ENCODE assay signal across 8 cellular contexts in genomic region chr18:62189208-62189607, GRCh38. TPM values are rescaled to one million over a fixed set of nuclear protein-coding genes. Genes with fewer than 3 reads are reported as not detected.
DNase-seq lines count a peak whose midpoint lies in the region; ATAC-seq, FAIRE-seq and TF ChIP-seq lines count a peak whose summit lies in the region.
"Had no signal": no experiment of that assay in that cellular context is flagged by ENCODE, and none has a peak within 500 bp of the region (broad histone marks: within the 10 kb centered on the region; RNA-seq: fewer than 3 reads in every experiment).

No MANE protein-coding gene starts in this region.

- H3K79me2 ChIP-seq in OCI-LY7 (ENCODE audit: insufficient read depth, low read depth, low read length) = peaks cover 84% of the 10 kb centered on the region

- no TSS peak for BruUV-seq in OCI-LY7 (replicated peaks; lab: Mats Ljungman, UMichigan)

- peak; percentile 28 for FAIRE-seq in GM19239 (lab: Jason Lieb, UNC)

- H3K27ac ChIP-seq in OCI-LY7 (ENCODE audit: low read depth, low read length, poor library complexity, severe bottlenecking) (no peak overlapping the region), prostate gland (no peak overlapping the region)

- TF ChIP-seq CTCF in OCI-LY7 (conservative IDR thresholded peaks at IDR 0.05; ENCODE audit: low read length) = no peak
- no peak for TF ChIP-seq CTCF in endothelial cell (IDR thresholded peaks at IDR 0.05; ENCODE audit: unreplicated experiment)
- no peak for TF ChIP-seq CTCF in prostate gland (IDR thresholded peaks at IDR 0.05)

- peaks cover 32% of the 10 kb centered on the region for H3K4me1 Mint-ChIP-seq in endothelial cell (ENCODE audit: unreplicated experiment)

- H3K4me1 ChIP-seq in OCI-LY7 (ENCODE audit: insufficient read depth, low read length, poor library complexity, severe bottlenecking) (peaks cover 17% of the 10 kb centered on the region), prostate gland (replicated peaks) (no peaks in the 10 kb centered on the region)

- TF ChIP-seq POLR2A in prostate gland (IDR thresholded peaks at IDR 0.05) = no peak

- CTCF ChIA-PET in OCI-LY7 (lab: Charles Lee; ENCODE audit: unreplicated experiment) = no interaction called here

- ATAC-seq in HG03025 (IDR thresholded peaks at IDR 0.05; ENCODE audit: low FRiP score, unreplicated experiment) (no peak), HG02642 (IDR thresholded peaks at IDR 0.05; ENCODE audit: poor library complexity, unreplicated experiment) (no peak)

- H3K36me3 Mint-ChIP-seq in endothelial cell (ENCODE audit: low read depth, unreplicated experiment) = peaks cover 3% of the 10 kb centered on the region

- no peaks in the 10 kb centered on the region for H3K27me3 ChIP-seq in prostate gland (replicated peaks; ENCODE audit: insufficient read depth)

- peaks cover 7% of the 10 kb centered on the region for H3K36me3 ChIP-seq in OCI-LY7 (ENCODE audit: insufficient read depth, low read length)
- H3K36me3 ChIP-seq in prostate gland = no peaks in the 10 kb centered on the region

- H3K9me3 Mint-ChIP-seq in endothelial cell (ENCODE audit: unreplicated experiment) = no peaks in the 10 kb centered on the region

- peak overlapping the region; percentile 100 for H3K4me3 Mint-ChIP-seq in endothelial cell (ENCODE audit: unreplicated experiment)

- peaks cover 4% of the 10 kb centered on the region for H3K27me3 Mint-ChIP-seq in endothelial cell (ENCODE audit: unreplicated experiment)

- 12% methylated on average over 2 of the region's 2 CpGs for WGBS in prostate gland

- H2AFZ ChIP-seq in OCI-LY7 (ENCODE audit: low read length) = no peak overlapping the region

- H3K9me3 ChIP-seq in OCI-LY7 (ENCODE audit: low read length) (no peaks in the 10 kb centered on the region), prostate gland (no peaks in the 10 kb centered on the region)

- no peaks in the 10 kb centered on the region for H3K9me2 ChIP-seq in OCI-LY7 (ENCODE audit: insufficient read depth, low read length)

- H3K27ac Mint-ChIP-seq in endothelial cell (ENCODE audit: unreplicated experiment) = no peak overlapping the region

- peak overlapping the region; percentile 83 for H3K4me2 ChIP-seq in OCI-LY7 (ENCODE audit: low read length)

- H3K4me3 ChIP-seq in OCI-LY7 (ENCODE audit: low read depth, low read length, poor library complexity, severe bottlenecking) (peak overlapping the region; percentile 99), prostate gland (peak overlapping the region; percentile 75 to 98)

- peaks cover 12% of the 10 kb centered on the region for H4K20me1 ChIP-seq in OCI-LY7 (ENCODE audit: insufficient read depth, low read length)

- DNase-seq in GM19239 (ENCODE audit: insufficient read length, low spot score) (no peak), OCI-LY7 (ENCODE audit: low spot score) (no peak), endothelial cell (ENCODE audit: low spot score) (no peak), prostate gland (ENCODE audit: low spot score) (no peak), C1 segment of cervical spinal cord (lab: John Stamatoyannopoulos, UW) (no peak)
- DNase-seq: SHP77 had no signal

- POLR2A ChIA-PET in OCI-LY7 (lab: Charles Lee) = interaction anchor here (0.6 kb wide), 2 partner anchors 14 to 82 kb away, joined by 4 to 10 read pairs; no protein-coding TSS in a partner anchor

- intact Hi-C loops in OCI-LY7 (cut with micrococcal nuclease; ENCODE audit: unreplicated experiment) (loop anchor here (5.0 kb wide), 1 partner anchor 333 kb away; the partner anchor contains the start of gene ZCCHC2), prostate gland (cut with DNase I) (loop anchor here (5.0 to 10.0 kb wide), 3 partner anchors 333 to 526 kb away; partner anchors contain the start of genes PHLPP1 and ZCCHC2)

RNA-seq across cellular contexts. Expression of gene RELCH, which starts 2.2 kb away (rescaled TPM):
- total RNA-seq in OCI-LY7 (2014; rRNA removed; shearing (Covaris generic)) = 12.3 and 23.1 TPM in 2 replicates
- 21.2 and 21.9 TPM in 2 replicates for total RNA-seq in OCI-LY7 (2022)
- total RNA-seq in endothelial cell (ENCODE audit: unreplicated experiment) = 27.3 TPM
- total RNA-seq in prostate gland = 10 to 100 TPM; 34.8 to 49.0 TPM

RNA-seq across cellular contexts. Expression of gene PIGN, which starts 2.4 kb away (rescaled TPM):
- 9.9 and 10.9 TPM in 2 replicates for total RNA-seq in OCI-LY7 (2014; rRNA removed; shearing (Covaris generic))
- total RNA-seq in OCI-LY7 (2022) (21.6 and 23.7 TPM in 2 replicates), endothelial cell (ENCODE audit: unreplicated experiment) (23.0 TPM), prostate gland (10 to 100 TPM; 30.3 to 39.6 TPM)
